In the genomic region with DNA sequence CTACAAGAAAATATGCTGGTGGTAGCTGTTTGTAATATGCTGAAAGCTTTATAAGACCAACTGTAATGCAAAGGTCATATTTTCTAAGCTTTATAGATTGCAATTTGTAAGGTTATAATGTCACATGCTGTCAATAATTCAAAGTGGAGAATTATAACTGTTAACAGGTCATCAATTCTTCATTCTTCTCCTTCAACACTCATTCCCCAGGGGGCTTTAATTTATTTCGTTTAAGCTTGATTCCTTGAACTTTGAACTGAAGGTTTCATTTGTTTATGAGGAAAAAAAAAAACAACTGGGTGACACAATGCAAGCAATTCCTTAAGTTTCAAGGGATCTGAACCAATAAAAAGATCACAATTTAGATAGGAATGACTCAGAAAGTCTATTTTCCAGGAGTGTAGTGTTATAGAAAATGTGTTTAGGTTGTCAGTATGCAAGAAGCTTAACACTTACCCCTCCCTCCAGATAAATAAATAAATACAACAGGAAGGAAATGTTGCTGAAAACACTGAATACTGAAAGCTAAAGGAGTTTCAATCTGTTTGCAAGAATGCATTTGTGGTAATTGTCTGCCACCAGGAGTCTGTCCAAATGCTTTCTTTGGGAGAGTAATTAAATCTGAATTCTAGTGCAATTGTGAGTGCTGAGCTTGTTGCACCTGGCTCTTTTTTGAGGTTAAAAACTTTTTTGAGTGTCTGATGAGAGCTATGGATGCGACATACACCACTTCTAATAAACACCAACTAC, we compare ENCODE assay signal across 12 cellular contexts.
A peak's percentile ranks its signal among the peaks of the same experiment; 100 is the strongest.
DNase-seq lines count a peak whose midpoint lies in the region; ATAC-seq and TF ChIP-seq lines count a peak whose summit lies in the region.
"Had no signal": no experiment of that assay in that cellular context is flagged by ENCODE, and none has a peak within 500 bp of the region (broad histone marks: within the 10 kb centered on the region; RNA-seq: fewer than 3 reads in every experiment).

No MANE protein-coding gene starts in this region.

- intact Hi-C loops in posterior vena cava (cut with DNase I) = no loop called here

- H3K4me3 ChIP-seq in BE2C (ENCODE audit: low read depth, low read length) = no peak overlapping the region
- H3K4me3 ChIP-seq: uterus had no signal

- H3K36me3 ChIP-seq in BE2C = no peaks in the 10 kb centered on the region; the same call in 1 of the 2 replicates
- H3K36me3 ChIP-seq: uterus had no signal

- peaks cover 3% of the 10 kb centered on the region for H3K4me1 ChIP-seq in BE2C
- H3K4me1 ChIP-seq: parathyroid adenoma, uterus had no signal

- TF ChIP-seq CTCF in BE2C (IDR thresholded peaks at IDR 0.05; ENCODE audit: low read depth, low read length) = peak; percentile 15; the same call in 1 of the 2 replicates

- in situ Hi-C loops in KBM-7 (cut with MboI; ENCODE audit: low pct_unique_long_range_greater_than_20kb, low sequenced_read_pairs) = no loop called here

- ATAC-seq in GM19043 (IDR thresholded peaks at IDR 0.05; ENCODE audit: low read depth, unreplicated experiment) (peak; percentile 92), HG02588 (IDR thresholded peaks at IDR 0.05; ENCODE audit: unreplicated experiment) (peak; percentile 85), HG03521 (IDR thresholded peaks at IDR 0.05; ENCODE audit: unreplicated experiment) (peak; percentile 80)

- no peaks in the 10 kb centered on the region for H3K9me3 ChIP-seq in BE2C
- H3K9me3 ChIP-seq: uterus had no signal

- H3K27me3 ChIP-seq in BE2C = no peaks in the 10 kb centered on the region
- H3K27me3 ChIP-seq: uterus had no signal

- DNase-seq in BE2C (no peak), DMS153 treated with DMSO at 0.1 percent for 48 hours (lab: John Stamatoyannopoulos, UW; ENCODE audit: unreplicated experiment) (no peak), foreskin melanocyte (no peak), posterior vena cava (ENCODE audit: low spot score) (no peak), KBM-7 (no peak)
- DNase-seq: aorta, NCI-H2081 treated with DMSO at 0.1 percent for 48 hours, uterus had no signal
